In genomic region chr20:33373735-33374605, GRCh38 we compare ENCODE assay signal across 11 cellular contexts. TPM values are rescaled to one million over a fixed set of nuclear protein-coding genes. Genes with fewer than 3 reads are reported as not detected.
DNase-seq lines count a peak whose midpoint lies in the region; ATAC-seq, FAIRE-seq and TF ChIP-seq lines count a peak whose summit lies in the region.
"Had no signal": no experiment of that assay in that cellular context is flagged by ENCODE, and none has a peak within 500 bp of the region (broad histone marks: within the 10 kb centered on the region; RNA-seq: fewer than 3 reads in every experiment).

No MANE protein-coding gene starts in this region.

- H3K36me3 ChIP-seq in colonic mucosa (no peaks in the 10 kb centered on the region), pancreas (peaks cover 0 to 29% (median under 1%) of the 10 kb centered on the region in 3 donors)

- H3K4me3 ChIP-seq in colonic mucosa (no peak overlapping the region), pancreas (no peak overlapping the region)

- ATAC-seq in pancreas (peak; percentile 60 to 88 (median 74)), HG02763 (IDR thresholded peaks at IDR 0.05; ENCODE audit: unreplicated experiment) (no peak)

- no peaks in the 10 kb centered on the region for H3K9me3 ChIP-seq in colonic mucosa
- no peaks in the 10 kb centered on the region for H3K9me3 ChIP-seq in pancreas

- H3K27me3 ChIP-seq in colonic mucosa (no peaks in the 10 kb centered on the region), pancreas (no peaks in the 10 kb centered on the region)

- peak; percentile 83 for DNase-seq in EH (ENCODE audit: low read depth)
- DNase-seq in NCI-H526 treated with DMSO at 0.1 percent for 48 hours (lab: John Stamatoyannopoulos, UW) = peak; percentile 25
- DNase-seq in colonic mucosa = no peak
- DNase-seq in pancreas = peak in 3 of 6 donors; percentile 17 to 47 (median 21)
- no peak for DNase-seq in erythroblast (lab: John Stamatoyannopoulos, UW)
- no peak for DNase-seq in NCI-H82 treated with DMSO at 0.1 percent for 48 hours (lab: John Stamatoyannopoulos, UW; ENCODE audit: unreplicated experiment)
- no peak for DNase-seq in NCI-H1694 treated with DMSO at 0.1 percent for 48 hours (lab: John Stamatoyannopoulos, UW)
- DNase-seq: GOT3; Karpas-422; stimulated activated CD4-positive, alpha-beta T cell treated with anti-CD3 and anti-CD28 coated beads, Interleukin-15, amount 100 ng/mL, for 24 hours had no signal

- TF ChIP-seq POLR2A in erythroblast (IDR thresholded peaks at IDR 0.05; ENCODE audit: low read length) = no peak

- H3K4me1 ChIP-seq in colonic mucosa = no peaks in the 10 kb centered on the region
- no peaks in the 10 kb centered on the region for H3K4me1 ChIP-seq in pancreas

- intact Hi-C loops in colonic mucosa (cut with DNase I) = no loop called here
- intact Hi-C loops in pancreas (cut with DNase I) = no loop called here

- no peak for FAIRE-seq in pancreas (lab: Jason Lieb, UNC)

- TF ChIP-seq CTCF in colonic mucosa (IDR thresholded peaks at IDR 0.05) = no peak
- TF ChIP-seq CTCF in pancreas (IDR thresholded peaks at IDR 0.05) = no peak

- H3K9ac ChIP-seq in colonic mucosa (ENCODE audit: low read depth in 2 of 2, low read length in 2 of 2) = no peak overlapping the region

- 88 to 90% methylated on average over 4 of the region's 4 CpGs for WGBS in pancreas, 2 donors

- H3K27ac ChIP-seq in colonic mucosa (peak overlapping the region; percentile 46), pancreas (no peak overlapping the region)

RNA-seq across cellular contexts. Expression of gene CDK5RAP1, which starts 27.3 kb away (rescaled TPM):
- total RNA-seq in colonic mucosa = 10 to 100 TPM; 18.2 to 31.0 TPM
- total RNA-seq in pancreas = 10 to 100 TPM in 4 of 6 donors, 1 to 10 TPM in 2; 8.1 to 12.6 (median 11.0) TPM
- polyA plus RNA-seq in pancreas = 10 to 100 TPM; 38.6 to 63.9 TPM

Comparison
In these comparisons a context has a peak if more than half of its experiments do, and no peak if none do; other contexts are left out.
1. DNase-seq: peak in EH (single experiment) and NCI-H526 treated with DMSO at 0.1 percent for 48 hours (single experiment); none in colonic mucosa (single experiment), erythroblast (0 of 2), NCI-H82 treated with DMSO at 0.1 percent for 48 hours (single experiment) and NCI-H1694 treated with DMSO at 0.1 percent for 48 hours (single experiment).